29 cellular contexts compared by ENCODE assay signal in the genomic region with DNA sequence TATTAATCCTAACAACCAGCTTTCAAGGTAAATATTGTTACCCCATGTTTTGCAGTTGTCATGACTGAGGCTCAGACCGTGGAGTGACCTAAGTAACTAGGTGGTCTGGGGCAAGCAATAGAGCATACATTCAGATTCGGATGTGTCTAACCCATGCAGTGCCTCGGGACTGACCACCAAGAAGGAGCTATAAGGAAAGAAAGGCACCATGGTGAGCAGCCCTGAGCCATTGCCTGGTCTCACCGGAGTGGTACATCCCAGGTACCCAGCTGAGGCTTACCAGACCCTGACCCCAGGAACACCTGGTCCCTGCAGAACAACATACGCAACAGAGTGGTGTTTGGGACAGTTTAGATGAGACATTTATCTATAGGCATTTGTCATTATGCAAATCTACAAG.
"Had no signal": no experiment of that assay in that cellular context is flagged by ENCODE, and none has a peak within 500 bp of the region (broad histone marks: within the 10 kb centered on the region; RNA-seq: fewer than 3 reads in every experiment).

No MANE protein-coding gene starts in this region.

- H3K9me3 Mint-ChIP-seq: dendritic cell treated with granulocyte-macrophage colony-stimulating factor and Interleukin-4, amounts not matched to agents 40 ng/mL and 50 ng/mL, for 4 days; endodermal cell; memory B cell; nephron; stimulated activated naive CD8-positive, alpha-beta T cell treated with anti-CD3 and anti-CD28 coated beads, Interleukin-15, Interleukin-2, amounts not matched to agents 100 ng/mL and 50 ng/mL, for 24 hours had no signal

- DNase-seq: effector CD8-positive, alpha-beta T cell; endodermal cell; foreskin melanocyte; glutamatergic neuron; heart right ventricle; hippocampal formation; left ventricle myocardium inferior; midbrain; naive thymus-derived CD4-positive, alpha-beta T cell; nucleus accumbens; ovary; posterior cingulate gyrus; right lobe of liver; small intestine; stimulated activated CD4-positive, alpha-beta T cell treated with anti-CD3 and anti-CD28 coated beads, Interleukin-15, amount 100 ng/mL, for 24 hours; stimulated activated CD4-positive, alpha-beta T cell treated with anti-CD3 and anti-CD28 coated beads, Interleukin-2, amount 100 ng/mL, for 48 hours; stimulated activated naive B cell treated with anti-CD40 and anti-IgM and Interleukin-4, amounts not matched to agents 10 μg/mL and 1 μg/mL and 100 μg/mL, for 72 hours; upper lobe of right lung; uterus had no signal

- H3K27ac ChIP-seq: epithelial cell of prostate, heart right ventricle, left ventricle myocardium inferior, ovary, right lobe of liver, thoracic aorta, tibial nerve, upper lobe of right lung, uterus had no signal

- H3K4me1 Mint-ChIP-seq: memory B cell had no signal

- ATAC-seq: esophagus mucosa; heart right ventricle; left colon; naive thymus-derived CD4-positive, alpha-beta T cell; right lobe of liver had no signal

- H3K4me3 ChIP-seq: heart right ventricle, left ventricle myocardium inferior, lung, ovary, right lobe of liver, thoracic aorta, tibial nerve, upper lobe of right lung, uterus had no signal

- H3K9me3 ChIP-seq: left ventricle myocardium inferior, ovary, right lobe of liver, thoracic aorta, tibial nerve, upper lobe of right lung, uterus had no signal

- H3K4me1 ChIP-seq: heart right ventricle, left ventricle myocardium inferior, right lobe of liver, tibial nerve, upper lobe of right lung, uterus had no signal

- H3K4me3 Mint-ChIP-seq: dendritic cell treated with granulocyte-macrophage colony-stimulating factor and Interleukin-4, amounts not matched to agents 40 ng/mL and 50 ng/mL, for 4 days; endodermal cell; memory B cell; naive thymus-derived CD4-positive, alpha-beta T cell; nephron; stimulated activated naive B cell treated with anti-CD40 and anti-IgM and Interleukin-4, amounts not matched to agents 10 μg/mL and 1 μg/mL and 100 μg/mL, for 72 hours; stimulated activated naive CD8-positive, alpha-beta T cell treated with anti-CD3 and anti-CD28 coated beads, Interleukin-15, Interleukin-2, amounts not matched to agents 100 ng/mL and 50 ng/mL, for 24 hours had no signal

- H3K27me3 ChIP-seq: heart right ventricle, ovary, right lobe of liver, tibial nerve, upper lobe of right lung, uterus had no signal

- H3K27me3 Mint-ChIP-seq: stimulated activated naive CD8-positive, alpha-beta T cell treated with anti-CD3 and anti-CD28 coated beads, Interleukin-15, Interleukin-2, amounts not matched to agents 100 ng/mL and 50 ng/mL, for 24 hours had no signal

- H3K36me3 ChIP-seq: heart right ventricle, left ventricle myocardium inferior, ovary, right lobe of liver, thoracic aorta, tibial nerve, upper lobe of right lung, uterus had no signal

- H3K36me3 Mint-ChIP-seq: memory B cell; stimulated activated naive B cell treated with anti-CD40 and anti-IgM and Interleukin-4, amounts not matched to agents 10 μg/mL and 1 μg/mL and 100 μg/mL, for 72 hours had no signal

- H3K27ac Mint-ChIP-seq: dendritic cell treated with granulocyte-macrophage colony-stimulating factor and Interleukin-4, amounts not matched to agents 40 ng/mL and 50 ng/mL, for 4 days; endodermal cell; memory B cell; nephron; stimulated activated naive B cell treated with anti-CD40 and anti-IgM and Interleukin-4, amounts not matched to agents 10 μg/mL and 1 μg/mL and 100 μg/mL, for 72 hours; stimulated activated naive CD8-positive, alpha-beta T cell treated with anti-CD3 and anti-CD28 coated beads, Interleukin-15, Interleukin-2, amounts not matched to agents 100 ng/mL and 50 ng/mL, for 24 hours had no signal
